Comparison of ENCODE assay signal across 8 cellular contexts in the genomic region with DNA sequence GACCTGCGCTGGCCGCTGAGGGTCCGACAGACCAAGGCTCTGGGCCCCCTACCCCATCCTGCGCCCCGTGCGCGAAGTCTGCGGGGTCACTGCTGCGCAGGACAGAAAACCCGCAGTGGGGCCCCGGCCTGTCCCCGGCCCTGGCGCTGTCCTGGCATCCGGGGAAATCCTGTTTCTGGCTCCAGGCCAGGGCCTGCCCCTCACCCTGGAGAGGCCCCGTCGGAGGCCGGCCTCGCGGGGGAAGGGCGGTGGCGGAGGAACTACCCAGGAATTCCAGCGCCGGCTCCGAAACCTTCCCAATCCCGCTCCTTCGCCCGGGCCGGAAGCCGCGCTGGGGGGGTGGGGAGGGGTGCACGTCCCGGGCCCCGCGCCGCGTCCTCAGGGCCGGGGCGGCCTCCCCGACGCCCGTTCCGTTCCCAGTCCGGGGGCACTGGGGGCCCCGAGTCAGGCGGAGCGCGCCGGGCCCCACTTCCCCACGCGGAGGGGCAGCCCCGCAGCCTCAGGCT.
DNase-seq lines count a peak whose midpoint lies in the region; ATAC-seq, FAIRE-seq and TF ChIP-seq lines count a peak whose summit lies in the region.

No MANE protein-coding gene starts in this region.

- WGBS in spleen, 5 donors: 11 to 20% (median 16%) methylated on average over 22 to 51 of the region's 51 CpGs; no CpG with 5 or more reads in 1 of the 5 donors

- ATAC-seq in GM18520 (IDR thresholded peaks at IDR 0.05; ENCODE audit: unreplicated experiment) (no peak), GM19467 (IDR thresholded peaks at IDR 0.05; ENCODE audit: unreplicated experiment) (no peak)

- H3K9me3 ChIP-seq in BLaER1 treated with 17β-estradiol and CSF1 and Interleukin-3, amounts not matched to agents 10 nM and 100 nM (replicated peaks in 1 of 11): no peaks in the 10 kb centered on the region
- H3K9me3 ChIP-seq in breast epithelium (no peaks in the 10 kb centered on the region), spleen (no peaks in the 10 kb centered on the region)

- peak overlapping the region; percentile 77 to 97 (median 88) for H3K4me2 ChIP-seq in BLaER1 treated with 17β-estradiol and CSF1 and Interleukin-3, amounts not matched to agents 10 nM and 100 nM

- FAIRE-seq in HTR-8/SVneo (lab: Jason Lieb, UNC): no peak

- peak overlapping the region in 8 of 10 experiments; percentile 33 to 64 (median 48); a peak in 15 of 20 replicates for H3K4me3 ChIP-seq in BLaER1 treated with 17β-estradiol and CSF1 and Interleukin-3, amounts not matched to agents 10 nM and 100 nM
- peak overlapping the region; percentile 61 to 93 (median 75) for H3K4me3 ChIP-seq in breast epithelium
- H3K4me3 ChIP-seq in spleen: peak overlapping the region; percentile 37 to 76 (median 52)

- H3K27me3 ChIP-seq in BLaER1 treated with 17β-estradiol and CSF1 and Interleukin-3, amounts not matched to agents 10 nM and 100 nM: peaks cover 15 to 31% (median 18%) of the 10 kb centered on the region in 11 experiments
- H3K27me3 ChIP-seq in breast epithelium (no peaks in the 10 kb centered on the region), spleen (replicated peaks in 1 of 7) (peaks cover 0 to 35% (median 0%) of the 10 kb centered on the region in 7 donors)

- DNase-seq in HTR-8/SVneo (ENCODE audit: insufficient read length, low spot score) (peak; percentile 73), breast epithelium (ENCODE audit: low spot score in 2 of 2) (peak in 1 of 2 donors; percentile 73), iPS-NIHi11 (ENCODE audit: low spot score) (peak; percentile 89), spleen (peak; percentile 84), NCI-H1417 treated with DMSO at 0.1 percent for 48 hours (lab: John Stamatoyannopoulos, UW) (no peak)

- H3K36me3 ChIP-seq in BLaER1 treated with 17β-estradiol and CSF1 and Interleukin-3, amounts not matched to agents 10 nM and 100 nM: peaks cover 0 to 10% (median 0%) of the 10 kb centered on the region in 11 experiments; a peak in 4 of 22 replicates
- no peaks in the 10 kb centered on the region for H3K36me3 ChIP-seq in breast epithelium
- peaks cover 0 to 5% (median 0%) of the 10 kb centered on the region in 6 donors for H3K36me3 ChIP-seq in spleen

- TF ChIP-seq POLR2A in breast epithelium (IDR thresholded peaks at IDR 0.05) (no peak), spleen (IDR thresholded peaks at IDR 0.05) (no peak)

- TF ChIP-seq CTCF in breast epithelium (IDR thresholded peaks at IDR 0.05): no peak
- no peak for TF ChIP-seq CTCF in spleen (IDR thresholded peaks at IDR 0.05 in 8 of 11, conservative IDR thresholded peaks at IDR 0.05 in 3 of 11)

- peaks cover 69 to 88% (median 84%) of the 10 kb centered on the region in 10 experiments for H3K4me1 ChIP-seq in BLaER1 treated with 17β-estradiol and CSF1 and Interleukin-3, amounts not matched to agents 10 nM and 100 nM
- H3K4me1 ChIP-seq in breast epithelium (peaks cover 6 to 23% of the 10 kb centered on the region in 2 donors), spleen (peaks cover 36 to 93% (median 71%) of the 10 kb centered on the region in 6 donors)

- peak overlapping the region; percentile 18 to 82 (median 67); a peak in 18 of 22 replicates for H3K27ac ChIP-seq in BLaER1 treated with 17β-estradiol and CSF1 and Interleukin-3, amounts not matched to agents 10 nM and 100 nM
- H3K27ac ChIP-seq in breast epithelium (peak overlapping the region; percentile 93 to 95), spleen (peak overlapping the region; percentile 78 to 96 (median 90))

- peaks cover 0 to 61% (median 30%) of the 10 kb centered on the region in 11 experiments; a peak in 18 of 22 replicates for H4K20me1 ChIP-seq in BLaER1 treated with 17β-estradiol and CSF1 and Interleukin-3, amounts not matched to agents 10 nM and 100 nM

- intact Hi-C loops in breast epithelium (cut with DNase I; ENCODE audit: low total_unique reads): no loop called here
- intact Hi-C loops in spleen (cut with DNase I; ENCODE audit: low total_unique reads): loop anchor here (5.0 kb wide), 1 partner anchor 117 kb away; no protein-coding TSS in a partner anchor

- peak overlapping the region; percentile 41 to 80 (median 66); a peak in 19 of 22 replicates for H3K9ac ChIP-seq in BLaER1 treated with 17β-estradiol and CSF1 and Interleukin-3, amounts not matched to agents 10 nM and 100 nM
